ENCODE assay signal across 28 cellular contexts in genomic region chr5:72153551-72153950, GRCh38. TPM values are rescaled to one million over a fixed set of nuclear protein-coding genes. Genes with fewer than 3 reads are reported as not detected.
DNase-seq lines count a peak whose midpoint lies in the region; ATAC-seq and TF ChIP-seq lines count a peak whose summit lies in the region.
"Had no signal": no experiment of that assay in that cellular context is flagged by ENCODE, and none has a peak within 500 bp of the region (broad histone marks: within the 10 kb centered on the region; RNA-seq: fewer than 3 reads in every experiment).

No MANE protein-coding gene starts in this region.

- no peak overlapping the region for H2AFZ ChIP-seq in IMR-90 (replicated peaks; ENCODE audit: low read length, poor library complexity)

- no peak overlapping the region for H2AK9ac ChIP-seq in IMR-90 (replicated peaks; ENCODE audit: low read depth, low read length, poor library complexity)

- DNase-seq in IMR-90 (no peak), coronary artery (ENCODE audit: low spot score) (no peak), nephron progenitor cell (no peak), thoracic aorta (ENCODE audit: low spot score) (no peak)
- DNase-seq: activated CD4-positive, alpha-beta T cell treated with anti-CD3 and anti-CD28 coated beads, Interleukin-2, amount 50 U/mL, for 48 hours; activated naive CD4-positive, alpha-beta T cell treated with anti-CD3 and anti-CD28 coated beads for 36 hours; adrenal gland; effector CD4-positive, alpha-beta T cell; HCEC 1CT; heart left ventricle; kidney glomerular epithelial cell; MV-4-11; naive thymus-derived CD8-positive, alpha-beta T cell; NCI-H1436; NCI-H2227 treated with DMSO at 0.1 percent for 48 hours; NCI-H526 treated with DMSO at 0.1 percent for 48 hours; NK-92 treated with Interleukin-12 subunit alpha and Interleukin-12 subunit beta, amount 100 ng/mL, for 24 hours; pancreas; stimulated activated CD4-positive, alpha-beta T cell treated with anti-CD3 and anti-CD28 coated beads, Interleukin-1b, Interleukin-23, amount 100 ng/mL, for 48 hours; stimulated activated naive CD8-positive, alpha-beta T cell treated with anti-CD3 and anti-CD28 coated beads, Interleukin-15, Interleukin-2, amounts not matched to agents 100 U/mL and 50 U/mL, for 24 hours had no signal

- TF ChIP-seq CTCF in IMR-90 (conservative IDR thresholded peaks at IDR 0.05; ENCODE audit: low read depth, low read length) (no peak), coronary artery (IDR thresholded peaks at IDR 0.05) (no peak), nephron progenitor cell (IDR thresholded peaks at IDR 0.05) (no peak), thoracic aorta (IDR thresholded peaks at IDR 0.05) (no peak)

- H3K4me1 ChIP-seq in IMR-90 (ENCODE audit: control insufficient read depth, insufficient read depth, low read length) (peaks cover 37% of the 10 kb centered on the region), thoracic aorta (ENCODE audit: control insufficient read depth in 1 of 2, low read depth in 2 of 2) (peaks cover 62 to 100% of the 10 kb centered on the region in 2 donors)
- H3K4me1 ChIP-seq: breast epithelium, pancreas had no signal

- no peak overlapping the region; the same call in 1 of the 2 replicates for H4K5ac ChIP-seq in IMR-90 (ENCODE audit: low read depth, low read length)

- dilution Hi-C loops in IMR-90 (cut with HindIII; ENCODE audit: low sequenced_read_pairs, unreplicated experiment): no loop called here

- peaks cover 44% of the 10 kb centered on the region for H3K9me1 ChIP-seq in IMR-90 (ENCODE audit: insufficient read depth, low read length)

- WGBS in IMR-90 (ENCODE audit: extremely low coverage in 2 of 2, insufficient read length in 1 of 2), 2 experiments: no CpG with 5 or more reads among the region's 4 CpGs

- H3K18ac ChIP-seq in IMR-90 (ENCODE audit: low read depth, low read length): peak overlapping the region; percentile 54

- H3K9ac ChIP-seq in IMR-90 (ENCODE audit: low read depth, low read length): no peak overlapping the region

- H2BK20ac ChIP-seq in IMR-90 (ENCODE audit: low read depth, low read length): peak overlapping the region; percentile 71; the same call in 1 of the 2 replicates

- H3K36me3 Mint-ChIP-seq in nephron progenitor cell (ENCODE audit: low read depth): peaks cover 38% of the 10 kb centered on the region
- H3K36me3 Mint-ChIP-seq: IgD-negative memory B cell; naive thymus-derived CD8-positive, alpha-beta T cell had no signal

- intact Hi-C loops in IMR-90 (cut with micrococcal nuclease): loop anchor here (5.0 kb wide), 1 partner anchor 94 kb away; no protein-coding TSS in a partner anchor

- in situ Hi-C loops in IMR-90 (cut with MboI; ENCODE audit: low sequenced_read_pairs): no loop called here

- H3K9me3 Mint-ChIP-seq in nephron progenitor cell: no peaks in the 10 kb centered on the region
- H3K9me3 Mint-ChIP-seq: activated naive CD4-positive, alpha-beta T cell treated with anti-CD3 and anti-CD28 coated beads for 36 hours; IgD-negative memory B cell; naive thymus-derived CD8-positive, alpha-beta T cell had no signal

- H2BK5ac ChIP-seq in IMR-90 (ENCODE audit: low read depth, low read length, poor library complexity, severe bottlenecking): peak overlapping the region; percentile 34

- no peak overlapping the region for H3K4me3 Mint-ChIP-seq in nephron progenitor cell
- H3K4me3 Mint-ChIP-seq: activated naive CD4-positive, alpha-beta T cell treated with anti-CD3 and anti-CD28 coated beads for 36 hours; IgD-negative memory B cell; naive thymus-derived CD8-positive, alpha-beta T cell had no signal

- CTCF ChIA-PET in IMR-90 (lab: Yijun Ruan, JAX): no interaction called here

- no peak for TF ChIP-seq RAD21 in IMR-90 (IDR thresholded peaks at IDR 0.05; ENCODE audit: low read length)

- H3K56ac ChIP-seq in IMR-90 (ENCODE audit: extremely low read depth, insufficient read depth, low read length): no peak overlapping the region

- no peaks in the 10 kb centered on the region for H3K9me3 ChIP-seq in IMR-90 (ENCODE audit: control insufficient read depth, insufficient read depth, low read length)
- H3K9me3 ChIP-seq in thoracic aorta: no peaks in the 10 kb centered on the region
- H3K9me3 ChIP-seq: adrenal gland, breast epithelium, pancreas, tibial nerve had no signal

- no peak overlapping the region; the same call in 1 of the 2 replicates for H3K4me2 ChIP-seq in IMR-90 (ENCODE audit: low read depth, low read length)

- H2BK15ac ChIP-seq in IMR-90 (ENCODE audit: low read depth, low read length): no peak overlapping the region

- H3K27ac ChIP-seq in IMR-90 (ENCODE audit: insufficient read depth, low read length) (no peak overlapping the region), coronary artery (peak overlapping the region; percentile 77 to 85), thoracic aorta (peak overlapping the region; percentile 90 to 97)
- H3K27ac ChIP-seq: epithelial cell of prostate, pancreas had no signal

- BruUV-seq in IMR-90 (replicated peaks; lab: Mats Ljungman, UMichigan): no TSS peak

- H3K4ac ChIP-seq in IMR-90 (ENCODE audit: low read depth, low read length): peak overlapping the region; percentile 71

- H3K27me3 ChIP-seq in IMR-90 (ENCODE audit: control insufficient read depth, insufficient read depth, low read length): no peaks in the 10 kb centered on the region
- no peaks in the 10 kb centered on the region for H3K27me3 ChIP-seq in thoracic aorta (replicated peaks; ENCODE audit: insufficient read depth)
- H3K27me3 ChIP-seq: adrenal gland, breast epithelium, heart left ventricle, pancreas, tibial nerve had no signal

- peak overlapping the region; percentile 29; the same call in 1 of the 2 replicates for H2AK5ac ChIP-seq in IMR-90 (ENCODE audit: low read depth, low read length)

- H4K91ac ChIP-seq in IMR-90 (ENCODE audit: insufficient read depth, low read depth, low read length): peak overlapping the region; percentile 6; the same call in 1 of the 2 replicates

- peak overlapping the region; percentile 43; the same call in 1 of the 2 replicates for H3K14ac ChIP-seq in IMR-90 (replicated peaks; ENCODE audit: low read depth, low read length)

- peak overlapping the region; percentile 70 for H3K27ac Mint-ChIP-seq in nephron progenitor cell
- H3K27ac Mint-ChIP-seq: activated naive CD4-positive, alpha-beta T cell treated with anti-CD3 and anti-CD28 coated beads for 36 hours; IgD-negative memory B cell; naive thymus-derived CD8-positive, alpha-beta T cell had no signal

- H2BK120ac ChIP-seq in IMR-90 (ENCODE audit: low read depth, low read length): peak overlapping the region; percentile 78

- H3K36me3 ChIP-seq in IMR-90 (ENCODE audit: control insufficient read depth, insufficient read depth, low read length) (peaks cover 4% of the 10 kb centered on the region; the same call in 1 of the 2 replicates), thoracic aorta (peaks cover 3% of the 10 kb centered on the region)
- H3K36me3 ChIP-seq: adrenal gland, breast epithelium, pancreas had no signal

- peak overlapping the region in 1 of 2 experiments; percentile 60; a peak in 1 of 4 replicates for H4K8ac ChIP-seq in IMR-90 (ENCODE audit: low read depth in 2 of 2, low read length in 2 of 2)

- TF ChIP-seq POLR2A in IMR-90 (IDR thresholded peaks at IDR 0.05; ENCODE audit: low read depth, low read length): no peak

- H3K4me1 Mint-ChIP-seq in nephron progenitor cell: peaks cover 82% of the 10 kb centered on the region
- H3K4me1 Mint-ChIP-seq: IgD-negative memory B cell; naive thymus-derived CD8-positive, alpha-beta T cell had no signal

- H3K4me3 ChIP-seq in IMR-90 (ENCODE audit: insufficient read depth, low read depth, low read length): no peak overlapping the region
- H3K4me3 ChIP-seq in coronary artery: no peak overlapping the region
- no peak overlapping the region for H3K4me3 ChIP-seq in thoracic aorta
- H3K4me3 ChIP-seq: adrenal gland, breast epithelium, heart left ventricle, lung, pancreas, tibial nerve had no signal

- H4K20me1 ChIP-seq in IMR-90 (ENCODE audit: insufficient read depth, low read length): peaks cover 4% of the 10 kb centered on the region; the same call in 1 of the 2 replicates

- no peak for ATAC-seq in IMR-90 (ENCODE audit: low read depth)
- ATAC-seq in thoracic aorta (ENCODE audit: insufficient number of reproducible peaks, low FRiP score, low read depth): no peak
- ATAC-seq in HG03039 (IDR thresholded peaks at IDR 0.05; ENCODE audit: unreplicated experiment): no peak
- ATAC-seq in esophagus mucosa: no peak
- ATAC-seq in HG03565 (IDR thresholded peaks at IDR 0.05; ENCODE audit: unreplicated experiment): no peak
- ATAC-seq: naive thymus-derived CD8-positive, alpha-beta T cell; stimulated activated naive CD8-positive, alpha-beta T cell treated with anti-CD3 and anti-CD28 coated beads, Interleukin-15, Interleukin-2, amounts not matched to agents 100 U/mL and 50 U/mL, for 24 hours had no signal

- peaks cover 56 to 89% of the 10 kb centered on the region in 2 experiments for H3K79me1 ChIP-seq in IMR-90 (ENCODE audit: low read depth in 1 of 2, low read length in 2 of 2)

- H3K27me3 Mint-ChIP-seq in nephron progenitor cell (ENCODE audit: low read depth, poor library complexity): no peaks in the 10 kb centered on the region

- H3K23ac ChIP-seq in IMR-90 (ENCODE audit: low read depth, low read length): peak overlapping the region; percentile 86; the same call in 1 of the 2 replicates

- POLR2A ChIA-PET in IMR-90 (lab: Charles Lee; ENCODE audit: unreplicated experiment): no interaction called here

TF ChIP-seq in IMR-90, 13 proteins besides CTCF, POLR2A, EP300 and RAD21:
- TF ChIP-seq FOS (IDR thresholded peaks at IDR 0.05; ENCODE audit: low read depth, low read length) (no peak), SMC3 (IDR thresholded peaks at IDR 0.05; ENCODE audit: low read depth, low read length) (no peak), CHD1 (IDR thresholded peaks at IDR 0.05; ENCODE audit: low read depth, low read length) (no peak), NFE2L2 (IDR thresholded peaks at IDR 0.05; ENCODE audit: low read depth, low read length) (no peak), MXI1 (IDR thresholded peaks at IDR 0.05; ENCODE audit: borderline replicate concordance, low read depth, low read length) (no peak)

RNA-seq across cellular contexts. Expression of gene MAP1B, which starts 46.3 kb away (rescaled TPM):
- 183 and 212 TPM in 2 replicates for total RNA-seq in IMR-90 (2012; rRNA removed)
- 38.8 and 41.1 TPM in 2 replicates for polyA plus RNA-seq in IMR-90 (2012; rRNA removed)
- 19.2 and 29.1 TPM in 2 replicates for polyA plus RNA-seq in IMR-90 (2012; cell fraction: cytosol; rRNA removed)
- polyA plus RNA-seq in IMR-90 (2012; cell fraction: nucleus; rRNA removed; ENCODE audit: low replicate concordance): 33.2 and 44.8 TPM in 2 replicates
- total RNA-seq in thoracic aorta: 1,000 to 10,000 TPM in 1 of 2 donors, 100 to 1,000 TPM in 1; 616 to 1,045 TPM
- 8.4 TPM for total RNA-seq in esophagus mucosa
- total RNA-seq: naive thymus-derived CD8-positive, alpha-beta T cell had no signal

Comparison
In these comparisons a context has a peak if more than half of its experiments do, and no peak if none do; other contexts are left out.
1. RNA of gene MAP1B, which starts 46.3 kb away (total RNA-seq): 616 to 1,045 TPM in thoracic aorta and 183 to 212 TPM in IMR-90; 8.4 TPM in esophagus mucosa (single experiment); every median in the first group is over 10 times any median in the second.